In the genomic region with DNA sequence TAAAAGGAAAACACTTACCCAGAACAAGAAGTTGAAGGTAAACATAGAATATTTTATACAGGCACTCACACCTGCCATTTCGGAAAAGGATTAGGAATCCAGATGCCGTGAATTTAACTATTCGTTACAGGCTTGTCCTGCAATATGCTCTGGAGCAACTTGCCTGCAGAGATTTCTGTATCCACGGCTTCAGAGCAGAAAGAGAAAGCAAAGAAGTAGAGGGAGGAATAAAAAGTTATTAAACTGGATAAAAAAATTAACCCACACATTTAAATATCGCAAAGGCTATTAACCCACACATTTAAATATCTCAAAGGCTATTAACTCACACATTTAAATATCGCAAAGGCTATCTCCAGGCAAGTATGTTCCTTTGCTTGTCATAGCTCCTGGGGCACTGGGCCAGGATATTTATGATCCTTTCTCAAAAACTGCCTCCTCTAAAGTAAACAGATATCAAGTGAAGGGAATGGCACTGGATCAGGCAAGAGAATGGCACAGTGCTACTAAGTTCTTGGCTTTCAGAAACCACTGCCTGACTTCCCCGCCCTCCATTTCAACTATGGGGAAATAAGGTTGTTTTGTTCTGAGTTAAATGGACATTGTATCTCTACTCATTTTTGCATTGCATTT, we compare ENCODE assay signal across 14 cellular contexts. TPM values are rescaled to one million over a fixed set of nuclear protein-coding genes. Genes with fewer than 3 reads are reported as not detected.
DNase-seq lines count a peak whose midpoint lies in the region; ATAC-seq, FAIRE-seq and TF ChIP-seq lines count a peak whose summit lies in the region.
"Had no signal": no experiment of that assay in that cellular context is flagged by ENCODE, and none has a peak within 500 bp of the region (broad histone marks: within the 10 kb centered on the region; RNA-seq: fewer than 3 reads in every experiment).

A gene (minus strand): TSS at position 399 of the 633 bp plus-strand sequence. CDS start 321 bp downstream, at position 78.

- WGBS in A549 (ENCODE audit: missing lambda C conversion rate) = 16% methylated on average over 7 of the region's 7 CpGs

- H3K4me3 ChIP-seq in A549 (no peak within 1 kb of the TSS), bronchial epithelial cell (ENCODE audit: low read depth, low read length) (no peak within 1 kb of the TSS)

- TF ChIP-seq POLR2A in A549 (IDR thresholded peaks at IDR 0.05; ENCODE audit: low read length) = no peak

- TF ChIP-seq RAD21 in A549 (conservative IDR thresholded peaks at IDR 0.05 in 1 of 2, IDR thresholded peaks at IDR 0.05 in 1 of 2) = no peak

- CTCF ChIA-PET in A549 (lab: Yijun Ruan, JAX) = no interaction called here

- H3K4me3 Mint-ChIP-seq in naive thymus-derived CD8-positive, alpha-beta T cell = no peak within 1 kb of the TSS

- H3K27me3 ChIP-seq in bronchial epithelial cell (ENCODE audit: control insufficient read depth, insufficient read depth, low read length) = no peaks in the 10 kb centered on the region

- no peaks in the 10 kb centered on the region for H3K9me3 ChIP-seq in A549

- H3K27ac ChIP-seq in A549 = no peak within 1 kb of the TSS

- FAIRE-seq in A549 (lab: Jason Lieb, UNC) (no peak), bronchial epithelial cell (lab: Jason Lieb, UNC) (no peak)
- FAIRE-seq: HTR-8/SVneo had no signal

- peaks cover 0 to 7% (median 2%) of the 10 kb centered on the region in 9 donors for H3K9me3 Mint-ChIP-seq in naive thymus-derived CD8-positive, alpha-beta T cell

- no peaks in the 10 kb centered on the region for H3K4me1 Mint-ChIP-seq in naive thymus-derived CD8-positive, alpha-beta T cell

- H3K36me3 Mint-ChIP-seq in naive thymus-derived CD8-positive, alpha-beta T cell = no peaks in the 10 kb centered on the region

- ATAC-seq in A549 = no peak
- no peak for ATAC-seq in GM18867 (IDR thresholded peaks at IDR 0.05; ENCODE audit: unreplicated experiment)
- ATAC-seq in naive thymus-derived CD8-positive, alpha-beta T cell = no peak
- ATAC-seq: left cardiac atrium had no signal

- H3K4me1 ChIP-seq in A549 = no peaks in the 10 kb centered on the region

- TF ChIP-seq CTCF in A549 (IDR thresholded peaks at IDR 0.05) (no peak), bronchial epithelial cell (IDR thresholded peaks at IDR 0.05; ENCODE audit: insufficient read depth, low read length, severe bottlenecking) (no peak)

- no peak within 1 kb of the TSS for H3K27ac Mint-ChIP-seq in naive thymus-derived CD8-positive, alpha-beta T cell

- no peak for TF ChIP-seq EP300 in A549 (IDR thresholded peaks at IDR 0.05)

- no peak for DNase-seq in A549 (ENCODE audit: low read depth in 1 of 2, low spot score in 1 of 2)
- peak; percentile 81 for DNase-seq in NCI-H2029 treated with DMSO at 0.1 percent for 48 hours (lab: John Stamatoyannopoulos, UW)
- DNase-seq in bronchial epithelial cell (ENCODE audit: low read depth) = peak; percentile 14
- peak; percentile 3 for DNase-seq in myocyte (ENCODE audit: low read depth)
- no peak for DNase-seq in EL
- no peak for DNase-seq in cerebellar cortex (ENCODE audit: low spot score)
- no peak for DNase-seq in naive thymus-derived CD8-positive, alpha-beta T cell
- DNase-seq: amygdala; left cardiac atrium; NCI-H82; stimulated activated CD8-positive, alpha-beta memory T cell treated with anti-CD3 and anti-CD28 coated beads, Interleukin-4, amount 100 ng/mL, for 48 hours; T-helper 1 cell had no signal

- no peaks in the 10 kb centered on the region for H3K36me3 ChIP-seq in bronchial epithelial cell (ENCODE audit: control insufficient read depth, insufficient read depth, low read length)

- POLR2A ChIA-PET in A549 (lab: Yijun Ruan, JAX) = no interaction called here
- POLR2A ChIA-PET in naive thymus-derived CD8-positive, alpha-beta T cell (lab: Charles Lee) = no interaction called here

- peaks cover 0 to 13% (median 0%) of the 10 kb centered on the region in 5 donors for H3K27me3 Mint-ChIP-seq in naive thymus-derived CD8-positive, alpha-beta T cell

- peak within 1 kb of the TSS; percentile 26; the same call in 2 of the 3 replicates for H3K4me2 ChIP-seq in A549

TF ChIP-seq in A549, 52 proteins besides CTCF, POLR2A, EP300 and RAD21:
- no peak for TF ChIP-seq ZC3H11A (IDR thresholded peaks at IDR 0.05)
- TF ChIP-seq, protein P1, sequence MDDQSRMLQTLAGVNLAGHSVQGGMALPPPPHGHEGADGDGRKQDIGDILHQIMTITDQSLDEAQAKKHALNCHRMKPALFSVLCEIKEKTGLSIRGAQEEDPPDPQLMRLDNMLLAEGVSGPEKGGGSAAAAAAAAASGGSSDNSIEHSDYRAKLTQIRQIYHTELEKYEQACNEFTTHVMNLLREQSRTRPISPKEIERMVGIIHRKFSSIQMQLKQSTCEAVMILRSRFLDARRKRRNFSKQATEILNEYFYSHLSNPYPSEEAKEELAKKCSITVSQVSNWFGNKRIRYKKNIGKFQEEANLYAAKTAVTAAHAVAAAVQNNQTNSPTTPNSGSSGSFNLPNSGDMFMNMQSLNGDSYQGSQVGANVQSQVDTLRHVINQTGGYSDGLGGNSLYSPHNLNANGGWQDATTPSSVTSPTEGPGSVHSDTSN (IDR thresholded peaks at IDR 0.05) = no peak
- no peak for TF ChIP-seq ZSCAN20 (CRISPR knock-in tag; IDR thresholded peaks at IDR 0.05)
- no peak for TF ChIP-seq FOSL2 (IDR thresholded peaks at IDR 0.05)
- TF ChIP-seq FOSL2 (CRISPR knock-in tag; IDR thresholded peaks at IDR 0.05) = no peak
- TF ChIP-seq, protein P2, sequence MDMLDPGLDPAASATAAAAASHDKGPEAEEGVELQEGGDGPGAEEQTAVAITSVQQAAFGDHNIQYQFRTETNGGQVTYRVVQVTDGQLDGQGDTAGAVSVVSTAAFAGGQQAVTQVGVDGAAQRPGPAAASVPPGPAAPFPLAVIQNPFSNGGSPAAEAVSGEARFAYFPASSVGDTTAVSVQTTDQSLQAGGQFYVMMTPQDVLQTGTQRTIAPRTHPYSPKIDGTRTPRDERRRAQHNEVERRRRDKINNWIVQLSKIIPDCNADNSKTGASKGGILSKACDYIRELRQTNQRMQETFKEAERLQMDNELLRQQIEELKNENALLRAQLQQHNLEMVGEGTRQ (IDR thresholded peaks at IDR 0.05) = no peak
- TF ChIP-seq CBX8 (IDR thresholded peaks at IDR 0.05) = no peak

RNA-seq across cellular contexts. Expression of the gene that starts here (rescaled TPM):
- polyA plus RNA-seq in A549 (2011; rRNA removed) (0.16 and 0.22 TPM in 2 replicates), A549 (2017; fragmentation: RNase III; extraction: RNeasy Plus Mini Kit Qiagen cat#74134 plus additional on column Dnase treatment) (not detected in 3 replicates)
- not detected in 2 replicates for polyA plus RNA-seq in A549 (2012; cell fraction: cytosol; rRNA removed)
- polyA plus RNA-seq in A549 (2012; cell fraction: nucleus; rRNA removed) = not detected in 2 replicates
- polyA minus RNA-seq in A549 (2011; rRNA and poly(A)+ RNA removed) = not detected in 2 replicates
- total RNA-seq in bronchial epithelial cell (0.26 TPM in 1 of 2 replicates, not detected in the other), myocyte (not detected in 2 replicates)
- 0.10 TPM for polyA plus RNA-seq in myocyte (2012)
- total RNA-seq in naive thymus-derived CD8-positive, alpha-beta T cell = not detected
- not detected for polyA plus RNA-seq in naive thymus-derived CD8-positive, alpha-beta T cell

Comparison
In these comparisons a context has a peak if more than half of its experiments do, and no peak if none do; other contexts are left out.
1. Peak in DNase-seq in bronchial epithelial cell; RNA of the gene not detected or under 1 TPM.
2. Peak in DNase-seq in myocyte; RNA of the gene not detected or under 1 TPM.